Comparison of ENCODE assay signal across 25 cellular contexts in genomic region chr5:118561971-118562370, GRCh38.
"Had no signal": no experiment of that assay in that cellular context is flagged by ENCODE, and none has a peak within 500 bp of the region (broad histone marks: within the 10 kb centered on the region; RNA-seq: fewer than 3 reads in every experiment).

No MANE protein-coding gene starts in this region.

- H3K4me3 Mint-ChIP-seq: activated CD4-positive, alpha-beta memory T cell treated with anti-CD3 and anti-CD28 coated beads for 36 hours; activated CD4-positive, alpha-beta T cell treated with anti-CD3 and anti-CD28 coated beads, Interleukin-2, amount 10 ng/mL, durations not matched to agents 7 days and 5 days; activated naive CD4-positive, alpha-beta T cell treated with anti-CD3 and anti-CD28 coated beads, Interleukin-2, amount 10 ng/mL, durations not matched to agents 7 days and 5 days; activated naive CD8-positive, alpha-beta T cell treated with anti-CD3 and anti-CD28 coated beads for 36 hours; activated T-helper 17 cell treated with anti-CD3 and anti-CD28 coated beads, Interleukin-2, amount 50 U/mL, for 72 hours had no signal

- H3K4me3 ChIP-seq: SJCRH30 had no signal

- H3K27ac Mint-ChIP-seq: activated CD4-positive, alpha-beta memory T cell treated with anti-CD3 and anti-CD28 coated beads for 36 hours; activated CD4-positive, alpha-beta T cell treated with anti-CD3 and anti-CD28 coated beads, Interleukin-2, amount 10 ng/mL, durations not matched to agents 7 days and 5 days; activated naive CD4-positive, alpha-beta T cell treated with anti-CD3 and anti-CD28 coated beads, Interleukin-2, amount 10 ng/mL, durations not matched to agents 7 days and 5 days; activated naive CD8-positive, alpha-beta T cell treated with anti-CD3 and anti-CD28 coated beads for 36 hours; activated T-helper 17 cell treated with anti-CD3 and anti-CD28 coated beads, Interleukin-2, amount 50 U/mL, for 72 hours had no signal

- H3K9me3 Mint-ChIP-seq: activated CD4-positive, alpha-beta memory T cell treated with anti-CD3 and anti-CD28 coated beads for 36 hours; activated CD4-positive, alpha-beta T cell treated with anti-CD3 and anti-CD28 coated beads, Interleukin-2, amount 10 ng/mL, durations not matched to agents 7 days and 5 days; activated naive CD4-positive, alpha-beta T cell treated with anti-CD3 and anti-CD28 coated beads, Interleukin-2, amount 10 ng/mL, durations not matched to agents 7 days and 5 days; activated naive CD8-positive, alpha-beta T cell treated with anti-CD3 and anti-CD28 coated beads for 36 hours; activated T-helper 17 cell treated with anti-CD3 and anti-CD28 coated beads, Interleukin-2, amount 50 U/mL, for 72 hours had no signal

- H3K4me1 Mint-ChIP-seq: activated CD4-positive, alpha-beta T cell treated with anti-CD3 and anti-CD28 coated beads, Interleukin-2, amount 10 ng/mL, durations not matched to agents 7 days and 5 days; activated naive CD4-positive, alpha-beta T cell treated with anti-CD3 and anti-CD28 coated beads, Interleukin-2, amount 10 ng/mL, durations not matched to agents 7 days and 5 days; activated naive CD8-positive, alpha-beta T cell treated with anti-CD3 and anti-CD28 coated beads for 36 hours; activated T-helper 17 cell treated with anti-CD3 and anti-CD28 coated beads, Interleukin-2, amount 50 U/mL, for 72 hours had no signal

- H3K36me3 Mint-ChIP-seq: activated CD4-positive, alpha-beta memory T cell treated with anti-CD3 and anti-CD28 coated beads for 36 hours; activated naive CD4-positive, alpha-beta T cell treated with anti-CD3 and anti-CD28 coated beads, Interleukin-2, amount 10 ng/mL, durations not matched to agents 7 days and 5 days; activated naive CD8-positive, alpha-beta T cell treated with anti-CD3 and anti-CD28 coated beads for 36 hours had no signal

- H3K27me3 Mint-ChIP-seq: activated CD4-positive, alpha-beta memory T cell treated with anti-CD3 and anti-CD28 coated beads for 36 hours; activated CD4-positive, alpha-beta T cell treated with anti-CD3 and anti-CD28 coated beads, Interleukin-2, amount 10 ng/mL, durations not matched to agents 7 days and 5 days; activated naive CD4-positive, alpha-beta T cell treated with anti-CD3 and anti-CD28 coated beads, Interleukin-2, amount 10 ng/mL, durations not matched to agents 7 days and 5 days; activated naive CD8-positive, alpha-beta T cell treated with anti-CD3 and anti-CD28 coated beads for 36 hours; activated T-helper 17 cell treated with anti-CD3 and anti-CD28 coated beads, Interleukin-2, amount 50 U/mL, for 72 hours had no signal

- H3K36me3 ChIP-seq: SJCRH30 had no signal

- H3K27ac ChIP-seq: SJCRH30, VCaP had no signal

- H3K9me3 ChIP-seq: SJCRH30, SK-N-SH had no signal

- ATAC-seq: activated T-helper 17 cell treated with anti-CD3 and anti-CD28 coated beads, Interleukin-2, amount 50 U/mL, for 72 hours had no signal

- DNase-seq: activated CD4-positive, alpha-beta memory T cell treated with anti-CD3 and anti-CD28 coated beads for 36 hours; activated CD4-positive, alpha-beta T cell treated with anti-CD3 and anti-CD28 coated beads, Interleukin-2, amount 10 ng/mL, durations not matched to agents 7 days and 5 days; activated CD4-positive, CD25-positive, alpha-beta regulatory T cell; activated CD8-positive, alpha-beta memory T cell treated with anti-CD3 and anti-CD28 coated beads for 24 hours; activated gamma-delta T cell; activated naive CD4-positive, alpha-beta T cell treated with anti-CD3 and anti-CD28 coated beads, Interleukin-2, amount 10 ng/mL, durations not matched to agents 7 days and 5 days; activated naive CD8-positive, alpha-beta T cell treated with anti-CD3 and anti-CD28 coated beads for 36 hours; activated T-cell treated with anti-CD3 and anti-CD28 coated beads, Interleukin-2, amount 50 U/mL, for 48 hours; anterior cingulate cortex; caudate nucleus; IMR-90; Kasumi-1; KBM-7; NCI-H1048; NCI-H1694; NCI-H2029; NCI-H2107; NCI-H345; NCI-H510A; NCI-H526 treated with DMSO at 0.1 percent for 48 hours; SJCRH30; SK-N-SH; T-helper 1 cell had no signal

- H3K27me3 ChIP-seq: SJCRH30 had no signal

- H3K4me1 ChIP-seq: SJCRH30 had no signal
